8 cellular contexts compared by ENCODE assay signal in genomic region chr18:57780318-57781127, GRCh38. TPM values are rescaled to one million over a fixed set of nuclear protein-coding genes. Genes with fewer than 3 reads are reported as not detected.
A peak's percentile ranks its signal among the peaks of the same experiment; 100 is the strongest.
DNase-seq lines count a peak whose midpoint lies in the region; ATAC-seq and TF ChIP-seq lines count a peak whose summit lies in the region.

No MANE protein-coding gene starts in this region.

- peak overlapping the region in 1 of 2 donors; percentile 3 for H3K4me3 Mint-ChIP-seq in CD14-positive monocyte
- peak overlapping the region; percentile 63 for H3K4me3 Mint-ChIP-seq in osteocyte (ENCODE audit: unreplicated experiment)

- intact Hi-C loops in CD14-positive monocyte (cut with micrococcal nuclease), result no loop called here

- TF ChIP-seq CTCF in CD14-positive monocyte (IDR thresholded peaks at IDR 0.05), result no peak
- no peak for TF ChIP-seq CTCF in coronary artery (IDR thresholded peaks at IDR 0.05)
- TF ChIP-seq CTCF in osteocyte (IDR thresholded peaks at IDR 0.05), result no peak

- ATAC-seq in GM21447 (IDR thresholded peaks at IDR 0.05; ENCODE audit: unreplicated experiment), result peak; percentile 75

- peaks cover 0 to 5% (median 3%) of the 10 kb centered on the region in 3 donors for H3K27me3 Mint-ChIP-seq in CD14-positive monocyte (ENCODE audit: low read depth in 3 of 3)
- H3K27me3 Mint-ChIP-seq in osteocyte (ENCODE audit: unreplicated experiment), result no peaks in the 10 kb centered on the region

- H3K36me3 Mint-ChIP-seq in CD14-positive monocyte, result no peaks in the 10 kb centered on the region
- H3K36me3 Mint-ChIP-seq in osteocyte (ENCODE audit: unreplicated experiment), result peaks cover 2% of the 10 kb centered on the region

- DNase-seq in CD14-positive monocyte (ENCODE audit: low spot score), result no peak
- DNase-seq in NCI-H1105 (lab: John Stamatoyannopoulos, UW), result peak; percentile 75
- DNase-seq in coronary artery (ENCODE audit: low spot score), result no peak
- DNase-seq in osteocyte (ENCODE audit: extremely low spot score, unreplicated experiment), result no peak
- DNase-seq in activated T-cell treated with anti-CD3 and anti-CD28 coated beads for 4 hours, result no peak
- DNase-seq in activated effector memory CD4-positive, alpha-beta T cell treated with Interleukin-2 at 50 U/mL for 16 hours, result no peak
- no peak for DNase-seq in activated CD4-positive, CD25-positive, alpha-beta regulatory T cell (lab: John Stamatoyannopoulos, UW)

- peak overlapping the region; percentile 52 for H3K4me3 ChIP-seq in coronary artery

- peak overlapping the region; percentile 67 to 86 for H3K27ac ChIP-seq in coronary artery

- peaks cover 0 to 2% (median 0%) of the 10 kb centered on the region in 7 donors for H3K9me3 Mint-ChIP-seq in CD14-positive monocyte
- no peaks in the 10 kb centered on the region for H3K9me3 Mint-ChIP-seq in osteocyte (ENCODE audit: unreplicated experiment)

- H3K4me1 Mint-ChIP-seq in CD14-positive monocyte (peaks cover 31% of the 10 kb centered on the region), osteocyte (ENCODE audit: unreplicated experiment) (peaks cover 77% of the 10 kb centered on the region)

- H3K27ac Mint-ChIP-seq in CD14-positive monocyte (peak overlapping the region in 4 of 7 donors; percentile 6 to 62 (median 32)), osteocyte (ENCODE audit: unreplicated experiment) (peak overlapping the region; percentile 99)

RNA-seq across cellular contexts. Expression of gene ATP8B1, which starts 22.6 kb away (rescaled TPM):
- under 1 TPM; 0.02 to 0.11 TPM for polyA plus RNA-seq in CD14-positive monocyte
- 38.5 and 38.7 TPM in 2 replicates for total RNA-seq in osteocyte
